In the genomic region with DNA sequence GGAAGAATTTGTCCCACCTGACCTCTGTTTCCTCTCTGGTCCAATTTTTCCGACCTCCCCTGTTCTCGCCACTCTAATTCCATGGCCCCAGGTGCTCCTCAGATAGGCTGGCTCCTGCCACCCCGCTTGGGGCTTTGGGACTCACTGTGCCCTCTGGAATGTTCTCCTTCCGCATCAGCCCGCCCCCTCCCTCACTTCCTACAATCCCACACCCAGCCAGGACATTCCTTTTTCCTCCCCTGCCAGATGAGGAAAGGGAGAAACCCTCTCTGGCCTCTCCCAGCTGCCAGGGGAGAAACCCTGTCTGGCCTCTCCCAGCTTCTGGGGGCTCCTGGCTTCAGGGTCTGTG, we compare ENCODE assay signal across 1 cellular context.
TF ChIP-seq lines count a peak whose summit lies in the region.

No MANE protein-coding gene starts in this region.

TF ChIP-seq in WTC11, 78 proteins besides CTCF, POLR2A, EP300 and RAD21:
- TF ChIP-seq, protein P1, sequence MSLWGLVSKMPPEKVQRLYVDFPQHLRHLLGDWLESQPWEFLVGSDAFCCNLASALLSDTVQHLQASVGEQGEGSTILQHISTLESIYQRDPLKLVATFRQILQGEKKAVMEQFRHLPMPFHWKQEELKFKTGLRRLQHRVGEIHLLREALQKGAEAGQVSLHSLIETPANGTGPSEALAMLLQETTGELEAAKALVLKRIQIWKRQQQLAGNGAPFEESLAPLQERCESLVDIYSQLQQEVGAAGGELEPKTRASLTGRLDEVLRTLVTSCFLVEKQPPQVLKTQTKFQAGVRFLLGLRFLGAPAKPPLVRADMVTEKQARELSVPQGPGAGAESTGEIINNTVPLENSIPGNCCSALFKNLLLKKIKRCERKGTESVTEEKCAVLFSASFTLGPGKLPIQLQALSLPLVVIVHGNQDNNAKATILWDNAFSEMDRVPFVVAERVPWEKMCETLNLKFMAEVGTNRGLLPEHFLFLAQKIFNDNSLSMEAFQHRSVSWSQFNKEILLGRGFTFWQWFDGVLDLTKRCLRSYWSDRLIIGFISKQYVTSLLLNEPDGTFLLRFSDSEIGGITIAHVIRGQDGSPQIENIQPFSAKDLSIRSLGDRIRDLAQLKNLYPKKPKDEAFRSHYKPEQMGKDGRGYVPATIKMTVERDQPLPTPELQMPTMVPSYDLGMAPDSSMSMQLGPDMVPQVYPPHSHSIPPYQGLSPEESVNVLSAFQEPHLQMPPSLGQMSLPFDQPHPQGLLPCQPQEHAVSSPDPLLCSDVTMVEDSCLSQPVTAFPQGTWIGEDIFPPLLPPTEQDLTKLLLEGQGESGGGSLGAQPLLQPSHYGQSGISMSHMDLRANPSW (CRISPR knock-in tag; conservative IDR thresholded peaks at IDR 0.05; ENCODE audit: low read depth) = no peak
- TF ChIP-seq NFATC4 (CRISPR knock-in tag; IDR thresholded peaks at IDR 0.05) (no peak), ELF4 (CRISPR knock-in tag; IDR thresholded peaks at IDR 0.05; ENCODE audit: low read depth) (no peak)
- TF ChIP-seq, protein P2, sequence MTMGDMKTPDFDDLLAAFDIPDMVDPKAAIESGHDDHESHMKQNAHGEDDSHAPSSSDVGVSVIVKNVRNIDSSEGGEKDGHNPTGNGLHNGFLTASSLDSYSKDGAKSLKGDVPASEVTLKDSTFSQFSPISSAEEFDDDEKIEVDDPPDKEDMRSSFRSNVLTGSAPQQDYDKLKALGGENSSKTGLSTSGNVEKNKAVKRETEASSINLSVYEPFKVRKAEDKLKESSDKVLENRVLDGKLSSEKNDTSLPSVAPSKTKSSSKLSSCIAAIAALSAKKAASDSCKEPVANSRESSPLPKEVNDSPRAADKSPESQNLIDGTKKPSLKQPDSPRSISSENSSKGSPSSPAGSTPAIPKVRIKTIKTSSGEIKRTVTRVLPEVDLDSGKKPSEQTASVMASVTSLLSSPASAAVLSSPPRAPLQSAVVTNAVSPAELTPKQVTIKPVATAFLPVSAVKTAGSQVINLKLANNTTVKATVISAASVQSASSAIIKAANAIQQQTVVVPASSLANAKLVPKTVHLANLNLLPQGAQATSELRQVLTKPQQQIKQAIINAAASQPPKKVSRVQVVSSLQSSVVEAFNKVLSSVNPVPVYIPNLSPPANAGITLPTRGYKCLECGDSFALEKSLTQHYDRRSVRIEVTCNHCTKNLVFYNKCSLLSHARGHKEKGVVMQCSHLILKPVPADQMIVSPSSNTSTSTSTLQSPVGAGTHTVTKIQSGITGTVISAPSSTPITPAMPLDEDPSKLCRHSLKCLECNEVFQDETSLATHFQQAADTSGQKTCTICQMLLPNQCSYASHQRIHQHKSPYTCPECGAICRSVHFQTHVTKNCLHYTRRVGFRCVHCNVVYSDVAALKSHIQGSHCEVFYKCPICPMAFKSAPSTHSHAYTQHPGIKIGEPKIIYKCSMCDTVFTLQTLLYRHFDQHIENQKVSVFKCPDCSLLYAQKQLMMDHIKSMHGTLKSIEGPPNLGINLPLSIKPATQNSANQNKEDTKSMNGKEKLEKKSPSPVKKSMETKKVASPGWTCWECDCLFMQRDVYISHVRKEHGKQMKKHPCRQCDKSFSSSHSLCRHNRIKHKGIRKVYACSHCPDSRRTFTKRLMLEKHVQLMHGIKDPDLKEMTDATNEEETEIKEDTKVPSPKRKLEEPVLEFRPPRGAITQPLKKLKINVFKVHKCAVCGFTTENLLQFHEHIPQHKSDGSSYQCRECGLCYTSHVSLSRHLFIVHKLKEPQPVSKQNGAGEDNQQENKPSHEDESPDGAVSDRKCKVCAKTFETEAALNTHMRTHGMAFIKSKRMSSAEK (CRISPR knock-in tag; IDR thresholded peaks at IDR 0.05; ENCODE audit: borderline replicate concordance) = no peak
